Comparison of ENCODE assay signal across 8 cellular contexts in genomic region chr19:15280048-15280725, GRCh38. TPM values are rescaled to one million over a fixed set of nuclear protein-coding genes. Genes with fewer than 3 reads are reported as not detected.
DNase-seq lines count a peak whose midpoint lies in the region; ATAC-seq, FAIRE-seq and TF ChIP-seq lines count a peak whose summit lies in the region.

No MANE protein-coding gene starts in this region.

- intact Hi-C loops in mammary epithelial cell (cut with micrococcal nuclease) (loop anchor here (2.0 kb wide), 1 partner anchor 15 kb away; no protein-coding TSS in a partner anchor), tibial artery (cut with DNase I; ENCODE audit: low total_unique reads) (no loop called here)

- in situ Hi-C loops in mammary epithelial cell (cut with MboI; ENCODE audit: low sequenced_read_pairs in 2 of 2): no loop called here

- H3K27me3 ChIP-seq in SK-N-SH (ENCODE audit: insufficient read depth) (no peaks in the 10 kb centered on the region), mammary epithelial cell (ENCODE audit: insufficient read depth, low read length) (no peaks in the 10 kb centered on the region), tibial artery (no peaks in the 10 kb centered on the region), H7 (ENCODE audit: control insufficient read depth, insufficient read depth, low read length) (no peaks in the 10 kb centered on the region)

- H3K36me3 ChIP-seq in SK-N-SH (replicated peaks in 1 of 2; ENCODE audit: control insufficient read depth in 1 of 2, insufficient read depth in 2 of 2, low read length in 1 of 2) (no peaks in the 10 kb centered on the region), mammary epithelial cell (ENCODE audit: insufficient read depth, low read length) (no peaks in the 10 kb centered on the region), tibial artery (no peaks in the 10 kb centered on the region), H7 (replicated peaks; ENCODE audit: control insufficient read depth, insufficient read depth, low read length) (no peaks in the 10 kb centered on the region)

- H4K20me1 ChIP-seq in SK-N-SH (ENCODE audit: insufficient read depth) (peaks cover 100% of the 10 kb centered on the region), mammary epithelial cell (ENCODE audit: insufficient read depth, low read length) (peaks cover 35% of the 10 kb centered on the region)

- BruUV-seq in mammary epithelial cell (replicated peaks; lab: Mats Ljungman, UMichigan): no TSS peak

- H3K79me2 ChIP-seq in SK-N-SH (ENCODE audit: insufficient read depth): peaks cover 100% of the 10 kb centered on the region
- peaks cover 99% of the 10 kb centered on the region for H3K79me2 ChIP-seq in mammary epithelial cell (ENCODE audit: insufficient read depth, low read length)

- no peaks in the 10 kb centered on the region for H3K9me3 Mint-ChIP-seq in mesothelial cell of epicardium

- POLR2A ChIA-PET in SK-N-SH (lab: Yijun Ruan, JAX): interaction anchor here (0.5 to 2.6 kb wide), 7 partner anchors 9 to 24 kb away, joined by 3 to 15 read pairs (median 4); no protein-coding TSS in a partner anchor

- no peak for DNase-seq in SK-N-SH
- no peak for DNase-seq in mammary epithelial cell
- no peak for DNase-seq in mesothelial cell of epicardium (ENCODE audit: low spot score in 2 of 2, unreplicated experiment in 2 of 2)
- peak in 1 of 2 donors; percentile 83 for DNase-seq in tibial artery
- no peak for DNase-seq in urothelium cell line (ENCODE audit: low spot score)
- no peak for DNase-seq in H7

- ATAC-seq in SK-N-SH treated with all-trans-retinoic acid at 6 μM for 48 hours: no peak
- ATAC-seq in GM19328 (IDR thresholded peaks at IDR 0.05; ENCODE audit: unreplicated experiment): no peak

- H3K27ac ChIP-seq in SK-N-SH (ENCODE audit: low read depth in 2 of 2, low read length in 1 of 2) (peak overlapping the region; percentile 36 to 86; a peak in 3 of 4 replicates), mammary epithelial cell (ENCODE audit: insufficient read depth, low read depth, low read length) (peak overlapping the region; percentile 33), tibial artery (peak overlapping the region; percentile 63 to 74)

- H3K27me3 Mint-ChIP-seq in mesothelial cell of epicardium (ENCODE audit: low read depth): no peaks in the 10 kb centered on the region

- no peak for FAIRE-seq in urothelium cell line (lab: Jason Lieb, UNC)

- 50% methylated on average over 6 of the region's 6 CpGs for WGBS in SK-N-SH (ENCODE audit: low lambda C conversion rate)
- WGBS in mammary epithelial cell (ENCODE audit: low coverage, missing lambda C conversion rate): 63% methylated on average over 6 of the region's 6 CpGs

- peak overlapping the region; percentile 92 for H3K27ac Mint-ChIP-seq in mesothelial cell of epicardium

- CTCF ChIA-PET in SK-N-SH (lab: Yijun Ruan, JAX) (interaction anchor here (1.0 to 6.1 kb wide), 12 partner anchors 8 to 139 kb away, joined by 3 to 33 read pairs (median 7); partner anchors contain the start of gene AKAP8L), mammary epithelial cell (lab: Charles Lee; ENCODE audit: low non-redundant PET) (interaction anchor here (0.7 kb wide), 2 partner anchors 29 to 135 kb away, joined by 3 read pairs; no protein-coding TSS in a partner anchor)

- H3K9me3 ChIP-seq in SK-N-SH: no peaks in the 10 kb centered on the region
- H3K9me3 ChIP-seq in mammary epithelial cell (replicated peaks; ENCODE audit: insufficient read depth, low read length): no peaks in the 10 kb centered on the region
- H3K9me3 ChIP-seq in tibial artery: no peaks in the 10 kb centered on the region

- H3K4me2 ChIP-seq in SK-N-SH (peak overlapping the region; percentile 54; the same call in 1 of the 2 replicates), mammary epithelial cell (ENCODE audit: insufficient read depth, low read depth, low read length) (peak overlapping the region; percentile 42)

- dilution Hi-C loops in mammary epithelial cell (cut with HindIII; ENCODE audit: low sequenced_read_pairs): loop anchor here (5.0 kb wide), 2 partner anchors 63 to 97 kb away; partner anchors contain the start of gene AKAP8

- TF ChIP-seq CTCF in SK-N-SH (IDR thresholded peaks at IDR 0.05): no peak
- TF ChIP-seq CTCF in mammary epithelial cell (conservative IDR thresholded peaks at IDR 0.05 in 1 of 2, IDR thresholded peaks at IDR 0.05 in 1 of 2; ENCODE audit: extremely low read depth in 1 of 2, insufficient read depth in 1 of 2, low read depth in 1 of 2, low read length in 2 of 2): no peak
- no peak for TF ChIP-seq CTCF in mesothelial cell of epicardium (IDR thresholded peaks at IDR 0.05; ENCODE audit: unreplicated experiment)
- TF ChIP-seq CTCF in tibial artery (IDR thresholded peaks at IDR 0.05): no peak

- peaks cover 3% of the 10 kb centered on the region for H3F3A ChIP-seq in SK-N-SH (replicated peaks; ENCODE audit: insufficient read depth)

- TF ChIP-seq EP300 in SK-N-SH (IDR thresholded peaks at IDR 0.05; ENCODE audit: borderline replicate concordance in 1 of 2, low read depth in 1 of 2, low read length in 1 of 2): no peak

- TF ChIP-seq RAD21 in SK-N-SH (IDR thresholded peaks at IDR 0.05; ENCODE audit: low read length): no peak

- H3K4me1 Mint-ChIP-seq in mesothelial cell of epicardium: peaks cover 71% of the 10 kb centered on the region

- H3K4me3 Mint-ChIP-seq in mesothelial cell of epicardium: no peak overlapping the region

- H3K4me1 ChIP-seq in SK-N-SH (ENCODE audit: control insufficient read depth in 1 of 2, insufficient read depth in 2 of 2, low read depth in 1 of 2, low read length in 1 of 2) (peaks cover 50 to 74% of the 10 kb centered on the region in 2 experiments), mammary epithelial cell (ENCODE audit: insufficient read depth, low read length) (peaks cover 72% of the 10 kb centered on the region), tibial artery (peaks cover 0 to 100% (median 92%) of the 10 kb centered on the region in 4 donors)

- H2AFZ ChIP-seq in SK-N-SH (ENCODE audit: low read depth): no peak overlapping the region
- no peak overlapping the region for H2AFZ ChIP-seq in mammary epithelial cell (ENCODE audit: low read depth, low read length)

- no peak overlapping the region for H3K9ac ChIP-seq in SK-N-SH
- no peak overlapping the region for H3K9ac ChIP-seq in mammary epithelial cell (ENCODE audit: insufficient read depth, low read length)

- H3K4me3 ChIP-seq in SK-N-SH (ENCODE audit: low read depth in 2 of 2, low read length in 1 of 2) (no peak overlapping the region), mammary epithelial cell (replicated peaks in 1 of 3; ENCODE audit: insufficient read depth in 1 of 3, low read depth in 2 of 3, low read length in 3 of 3) (no peak overlapping the region), tibial artery (no peak overlapping the region), H7 (ENCODE audit: insufficient read depth, low read depth, low read length) (no peak overlapping the region)

- H3K9me2 ChIP-seq in SK-N-SH: no peaks in the 10 kb centered on the region

- H3K36me3 Mint-ChIP-seq in mesothelial cell of epicardium: no peaks in the 10 kb centered on the region

TF ChIP-seq in SK-N-SH, 30 proteins besides CTCF, POLR2A, EP300 and RAD21 (continues in another document):
- TF ChIP-seq MAX (IDR thresholded peaks at IDR 0.05; ENCODE audit: low read depth): no peak

TF ChIP-seq in SK-N-SH treated with all-trans-retinoic acid at 6 μM for 48 hours, 23 proteins besides CTCF, POLR2A, EP300 and RAD21 (continues in another document):
- TF ChIP-seq SNAI2 (CRISPR knock-in tag; IDR thresholded peaks at IDR 0.05): no peak
- no peak for TF ChIP-seq CSRNP3 (CRISPR knock-in tag; IDR thresholded peaks at IDR 0.05)
- TF ChIP-seq POU6F1 (CRISPR knock-in tag; IDR thresholded peaks at IDR 0.05; ENCODE audit: borderline replicate concordance, low read depth): no peak
- TF ChIP-seq TOX (CRISPR knock-in tag; IDR thresholded peaks at IDR 0.05; ENCODE audit: borderline replicate concordance): no peak
- TF ChIP-seq GLIS3 (CRISPR knock-in tag; IDR thresholded peaks at IDR 0.05): no peak

RNA-seq across cellular contexts. Expression of gene EPHX3, which starts 47.9 kb away (rescaled TPM):
- polyA plus RNA-seq in SK-N-SH (2012; rRNA removed) (0.15 and 0.28 TPM in 2 replicates), mammary epithelial cell (0.06 TPM)
- 0.03 and 0.04 TPM in 2 replicates for polyA plus RNA-seq in SK-N-SH (2012; cell fraction: cytosol; rRNA removed)
- polyA plus RNA-seq in SK-N-SH (2012; cell fraction: nucleus; rRNA removed): 0.65 and 1.2 TPM in 2 replicates
- total RNA-seq in mammary epithelial cell (under 1 TPM; 0.17 to 0.47 TPM), mesothelial cell of epicardium (2.1 to 2.4 TPM (median 2.1 TPM) in 3 replicates)
- not detected for polyA minus RNA-seq in mammary epithelial cell
- total RNA-seq in H7 (2014; rRNA removed; shearing (Covaris generic)): 5.4 and 6.2 TPM in 2 replicates

RNA-seq across cellular contexts. Expression of gene BRD4, which starts 52.2 kb away (rescaled TPM):
- polyA plus RNA-seq in SK-N-SH (2012; rRNA removed) (5.6 and 10.0 TPM in 2 replicates), mammary epithelial cell (9.9 TPM)
- polyA plus RNA-seq in SK-N-SH (2012; cell fraction: cytosol; rRNA removed): 7.0 and 8.3 TPM in 2 replicates
- polyA plus RNA-seq in SK-N-SH (2012; cell fraction: nucleus; rRNA removed): 19.9 and 22.9 TPM in 2 replicates
- total RNA-seq in mammary epithelial cell (100 to 1,000 TPM in 1 of 2 donors, 10 to 100 TPM in 1; 22.2 to 113 TPM), mesothelial cell of epicardium (148 to 153 TPM (median 152 TPM) in 3 replicates)
- polyA minus RNA-seq in mammary epithelial cell: 166 TPM
- 24.8 and 26.1 TPM in 2 replicates for total RNA-seq in H7 (2014; rRNA removed; shearing (Covaris generic))
